In genomic region chr7:92498557-92498956, GRCh38 we compare ENCODE assay signal across 30 cellular contexts. TPM values are rescaled to one million over a fixed set of nuclear protein-coding genes. Genes with fewer than 3 reads are reported as not detected.
"Had no signal": no experiment of that assay in that cellular context is flagged by ENCODE, and none has a peak within 500 bp of the region (broad histone marks: within the 10 kb centered on the region; RNA-seq: fewer than 3 reads in every experiment).

No MANE protein-coding gene starts in this region.

- DNase-seq: activated B cell treated with CpG ODN at 0.5 μM for 24 hours; activated CD4-positive, alpha-beta memory T cell treated with anti-CD3 and anti-CD28 coated beads, Interleukin-2, amount 10 ng/mL, durations not matched to agents 7 days and 5 days; activated CD4-positive, alpha-beta T cell treated with anti-CD3 and anti-CD28 coated beads for 1 hour; activated CD4-positive, alpha-beta T cell treated with anti-CD3 and anti-CD28 coated beads, Interleukin-2, amount 50 U/mL, for 1 hour; activated effector memory CD4-positive, alpha-beta T cell treated with anti-CD3 and anti-CD28 coated beads, Interleukin-2, amount 50 U/mL, for 16 hours; activated naive CD4-positive, alpha-beta T cell treated with Interleukin-2 at 50 U/mL for 16 hours; aorta; body of pancreas; central memory CD4-positive, alpha-beta T cell; MV-4-11; NCI-H1092 treated with DMSO at 0.1 percent for 48 hours; NCI-H1417 treated with DMSO at 0.1 percent for 48 hours; NCI-H1694; NCI-H2029; NCI-H2107; NCI-H345; NCI-H510A; NCI-H526 treated with DMSO at 0.1 percent for 48 hours; NCI-H82; T-cell; T1000 had no signal

- H3K4me3 Mint-ChIP-seq: activated B cell treated with CpG ODN at 0.5 μM for 24 hours; activated CD4-positive, alpha-beta memory T cell treated with anti-CD3 and anti-CD28 coated beads, Interleukin-2, amount 10 ng/mL, durations not matched to agents 7 days and 5 days; activated T-helper 1 cell treated with anti-CD3 and anti-CD28 coated beads, Interleukin-12 subunit alpha, Interleukin-12 subunit beta, Interleukin-2, Interleukin-4 antibody, amounts not matched to agents 30 ng/mL and 10 ng/mL and 1 ng/mL, durations not matched to agents 14 hours and 24 hours and 36 hours; IgD-negative memory B cell; T-cell had no signal

- H3K27ac Mint-ChIP-seq: activated B cell treated with CpG ODN at 0.5 μM for 24 hours; activated CD4-positive, alpha-beta memory T cell treated with anti-CD3 and anti-CD28 coated beads, Interleukin-2, amount 10 ng/mL, durations not matched to agents 7 days and 5 days; activated T-helper 1 cell treated with anti-CD3 and anti-CD28 coated beads, Interleukin-12 subunit alpha, Interleukin-12 subunit beta, Interleukin-2, Interleukin-4 antibody, amounts not matched to agents 30 ng/mL and 10 ng/mL and 1 ng/mL, durations not matched to agents 14 hours and 24 hours and 36 hours; T-cell had no signal

- H3K4me2 ChIP-seq: KMS-11 had no signal

- H3K4me1 Mint-ChIP-seq: activated B cell treated with CpG ODN at 0.5 μM for 24 hours, IgD-negative memory B cell, T-cell had no signal

- H3K27me3 ChIP-seq: body of pancreas had no signal

- ATAC-seq: body of pancreas, T-cell had no signal

- H3K27ac ChIP-seq: body of pancreas, KMS-11, SK-N-MC had no signal

- H3K9me3 Mint-ChIP-seq: activated B cell treated with CpG ODN at 0.5 μM for 24 hours; activated CD4-positive, alpha-beta memory T cell treated with anti-CD3 and anti-CD28 coated beads, Interleukin-2, amount 10 ng/mL, durations not matched to agents 7 days and 5 days; activated T-helper 1 cell treated with anti-CD3 and anti-CD28 coated beads, Interleukin-12 subunit alpha, Interleukin-12 subunit beta, Interleukin-2, Interleukin-4 antibody, amounts not matched to agents 30 ng/mL and 10 ng/mL and 1 ng/mL, durations not matched to agents 14 hours and 24 hours and 36 hours; IgD-negative memory B cell; T-cell had no signal

- H3K4me3 ChIP-seq: body of pancreas, SK-N-MC had no signal

- H3K4me1 ChIP-seq: body of pancreas had no signal

- H3K27me3 Mint-ChIP-seq: activated B cell treated with CpG ODN at 0.5 μM for 24 hours; activated CD4-positive, alpha-beta memory T cell treated with anti-CD3 and anti-CD28 coated beads, Interleukin-2, amount 10 ng/mL, durations not matched to agents 7 days and 5 days; IgD-negative memory B cell; T-cell had no signal

- H3K9me3 ChIP-seq: body of pancreas had no signal

- H3K9ac ChIP-seq: KMS-11 had no signal

RNA-seq across cellular contexts. Expression of gene ERVW-1, which starts 20.8 kb away (rescaled TPM):
- total RNA-seq: activated B cell treated with CpG ODN at 0.5 μM for 24 hours; activated CD4-positive, alpha-beta memory T cell treated with anti-CD3 and anti-CD28 coated beads, Interleukin-2, amount 10 ng/mL, durations not matched to agents 7 days and 5 days; activated T-helper 1 cell treated with anti-CD3 and anti-CD28 coated beads, Interleukin-12 subunit alpha, Interleukin-12 subunit beta, Interleukin-2, Interleukin-4 antibody, amounts not matched to agents 30 ng/mL and 10 ng/mL and 1 ng/mL, durations not matched to agents 14 hours and 24 hours and 36 hours; aorta; body of pancreas; bronchial epithelial cell; chondrocyte; MCF 10A; OCI-LY7; RPMI7951 had no signal
- polyA plus RNA-seq: aorta had no signal
